8 cellular contexts compared by ENCODE assay signal in the genomic region with DNA sequence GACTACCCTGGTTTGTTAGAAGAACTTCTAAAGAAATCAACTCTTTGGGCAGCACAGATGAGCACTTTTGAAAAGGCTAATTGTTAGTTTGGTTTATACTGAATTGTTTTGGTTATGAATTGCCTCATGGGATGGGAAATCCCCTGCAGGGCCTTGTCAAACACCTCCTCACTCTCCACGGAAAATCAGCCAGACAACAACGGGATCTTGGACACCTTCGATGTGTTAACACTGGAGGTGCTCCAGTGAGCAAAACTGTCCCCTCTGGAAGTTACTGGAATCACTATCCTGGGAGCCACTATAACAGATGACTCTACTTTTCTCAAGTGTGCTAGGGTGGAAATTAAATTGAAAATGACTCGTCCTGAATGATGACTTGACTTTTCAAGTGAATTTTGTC. TPM values are rescaled to one million over a fixed set of nuclear protein-coding genes. Genes with fewer than 3 reads are reported as not detected.
DNase-seq lines count a peak whose midpoint lies in the region; ATAC-seq and TF ChIP-seq lines count a peak whose summit lies in the region.

No MANE protein-coding gene starts in this region.

- in situ Hi-C loops in SK-MEL-5 (cut with HindIII; ENCODE audit: low pct_unique_long_range_greater_than_20kb, low sequenced_read_pairs): no loop called here

- no peaks in the 10 kb centered on the region for H3K9me3 ChIP-seq in A673 (ENCODE audit: low read depth, low read length, poor library complexity, severe bottlenecking)
- H3K9me3 ChIP-seq in heart left ventricle: no peaks in the 10 kb centered on the region
- H3K9me3 ChIP-seq in tibial artery: no peaks in the 10 kb centered on the region

- CTCF ChIA-PET in A673 (lab: Charles Lee): no interaction called here

- POLR2A ChIA-PET in A673 (lab: Charles Lee; ENCODE audit: low non-redundant PET): no interaction called here

- H3K27me3 ChIP-seq in A673 (replicated peaks; ENCODE audit: insufficient read depth, low read depth, low read length, poor library complexity) (no peaks in the 10 kb centered on the region), heart left ventricle (no peaks in the 10 kb centered on the region), tibial artery (no peaks in the 10 kb centered on the region)

- peak; percentile 12 for DNase-seq in A673 (ENCODE audit: low spot score)
- DNase-seq in SK-MEL-5 (ENCODE audit: low read depth, low spot score): peak; percentile 38
- peak in 4 of 5 donors; percentile 27 to 66 (median 49) for DNase-seq in heart left ventricle
- no peak for DNase-seq in middle frontal gyrus (ENCODE audit: extremely low spot score, low spot score)
- DNase-seq in epidermal melanocyte (ENCODE audit: insufficient read length, low spot score): no peak
- DNase-seq in tibial artery: no peak
- DNase-seq in head of caudate nucleus: no peak

- intact Hi-C loops in A673 (cut with micrococcal nuclease; ENCODE audit: unreplicated experiment) (no loop called here), heart left ventricle (cut with DNase I) (loop anchor here in 2 of 10 donors (5.0 kb wide), 1 partner anchor 35 kb away; no protein-coding TSS in a partner anchor), tibial artery (cut with DNase I; ENCODE audit: low total_unique reads) (no loop called here), head of caudate nucleus (cut with DNase I) (no loop called here)

- WGBS in heart left ventricle, 4 donors: 17 to 25% (median 19%) methylated on average over 4 of the region's 4 CpGs

- H3K4me3 ChIP-seq in A673 (ENCODE audit: low read depth, low read length, poor library complexity, severe bottlenecking) (no peak overlapping the region), heart left ventricle (no peak overlapping the region), tibial artery (no peak overlapping the region)

- H3K4me1 ChIP-seq in A673 (ENCODE audit: insufficient read depth, low read length, poor library complexity, severe bottlenecking): peaks cover 32% of the 10 kb centered on the region
- H3K4me1 ChIP-seq in heart left ventricle: peaks cover 0 to 74% (median 39%) of the 10 kb centered on the region in 12 donors
- H3K4me1 ChIP-seq in tibial artery: peaks cover 0 to 56% (median 21%) of the 10 kb centered on the region in 4 donors

- TF ChIP-seq POLR2A in heart left ventricle (IDR thresholded peaks at IDR 0.05): no peak

- no peak for TF ChIP-seq CTCF in A673 (conservative IDR thresholded peaks at IDR 0.05; ENCODE audit: low read depth, low read length)
- peak in 3 of 12 donors; percentile 16 to 31 (median 21) for TF ChIP-seq CTCF in heart left ventricle (IDR thresholded peaks at IDR 0.05)
- no peak for TF ChIP-seq CTCF in tibial artery (IDR thresholded peaks at IDR 0.05)

- no peak overlapping the region for H3K27ac ChIP-seq in A673 (ENCODE audit: low read depth, low read length, poor library complexity, severe bottlenecking)
- peak overlapping the region in 11 of 12 donors; percentile 14 to 68 (median 33) for H3K27ac ChIP-seq in heart left ventricle
- peak overlapping the region in 1 of 2 donors; percentile 21 for H3K27ac ChIP-seq in tibial artery

- H3K36me3 ChIP-seq in A673 (ENCODE audit: insufficient read depth, low read length, poor library complexity, severe bottlenecking): no peaks in the 10 kb centered on the region
- H3K36me3 ChIP-seq in heart left ventricle: no peaks in the 10 kb centered on the region
- no peaks in the 10 kb centered on the region for H3K36me3 ChIP-seq in tibial artery

- BruUV-seq in A673 (replicated peaks; lab: Mats Ljungman, UMichigan): no TSS peak

- ATAC-seq in GM18868 (IDR thresholded peaks at IDR 0.05; ENCODE audit: unreplicated experiment): peak; percentile 50
- peak; percentile 87 to 95 (median 92) for ATAC-seq in heart left ventricle

RNA-seq across cellular contexts. Expression of a gene that starts 38.7 kb away (rescaled TPM):
- total RNA-seq in A673 (2021): 10.0 and 10.5 TPM in 2 replicates
- total RNA-seq in SK-MEL-5 (2014; rRNA removed; shearing (Covaris generic)): 26.9 and 31.0 TPM in 2 replicates
- polyA plus RNA-seq in SK-MEL-5 (2015; cell fraction: cytosol; rRNA removed): 20.7 and 27.5 TPM in 2 replicates
- 14.2 and 30.9 TPM in 2 replicates for polyA plus RNA-seq in SK-MEL-5 (2015; cell fraction: nucleus; rRNA removed)
- 10 to 100 TPM; 11.9 to 40.5 (median 20.8) TPM for total RNA-seq in heart left ventricle
- polyA plus RNA-seq in heart left ventricle: 1 to 10 TPM; 2.2 to 7.5 TPM

Comparison
In these comparisons a context has a peak if more than half of its experiments do, and no peak if none do; other contexts are left out.
1. DNase-seq: peak in A673 (single experiment), SK-MEL-5 (single experiment) and heart left ventricle (4 of 5); none in middle frontal gyrus (single experiment), epidermal melanocyte (single experiment), tibial artery (0 of 2) and head of caudate nucleus (0 of 42).